In the genomic region with DNA sequence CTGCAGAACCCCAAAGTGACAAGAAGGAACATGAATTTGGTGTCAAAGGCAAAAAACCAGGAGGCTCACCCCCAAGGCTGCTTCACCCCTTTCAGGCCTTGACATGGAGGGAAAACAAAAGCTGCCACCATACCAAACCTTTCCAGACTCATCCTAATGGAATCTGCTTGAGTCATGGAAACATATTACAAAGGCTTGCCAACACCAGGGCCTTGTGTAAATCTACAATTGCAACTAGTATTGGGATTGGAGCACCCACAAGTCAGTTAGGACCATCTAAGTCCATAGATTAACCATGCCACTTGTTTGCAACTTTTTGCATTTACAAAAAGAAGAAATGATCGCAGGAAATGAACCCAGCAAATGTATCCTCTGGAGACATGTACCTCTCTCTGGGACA, we compare ENCODE assay signal across 2 cellular contexts.
TF ChIP-seq lines count a peak whose summit lies in the region.

No MANE protein-coding gene starts in this region.

TF ChIP-seq in HEK293, 187 proteins besides CTCF, POLR2A, EP300 and RAD21 (continued from another document):
- TF ChIP-seq SCRT1 (tag by site-specific recombination; IDR thresholded peaks at IDR 0.05; ENCODE audit: borderline replicate concordance) (no peak), ZNF488 (tag by site-specific recombination; IDR thresholded peaks at IDR 0.05) (no peak), ZNF292 (tag by site-specific recombination; IDR thresholded peaks at IDR 0.05; ENCODE audit: borderline replicate concordance, low read depth) (no peak), ZBTB10 (tag by site-specific recombination; IDR thresholded peaks at IDR 0.05) (no peak), SP3 (tag by site-specific recombination; IDR thresholded peaks at IDR 0.05) (no peak), HOXC10 (CRISPR knock-in tag; IDR thresholded peaks at IDR 0.05) (no peak), ZNF391 (tag by site-specific recombination; IDR thresholded peaks at IDR 0.05; ENCODE audit: borderline replicate concordance, low read depth) (no peak), ZNF76 (tag by site-specific recombination; IDR thresholded peaks at IDR 0.05; ENCODE audit: borderline replicate concordance, low read depth) (no peak), MYNN (tag by site-specific recombination; IDR thresholded peaks at IDR 0.05; ENCODE audit: borderline replicate concordance) (no peak), ZNF776 (tag by site-specific recombination; IDR thresholded peaks at IDR 0.05; ENCODE audit: borderline replicate concordance) (no peak)

TF ChIP-seq in SK-N-SH treated with all-trans-retinoic acid at 6 μM for 48 hours, 23 proteins besides CTCF, POLR2A, EP300 and RAD21 (continued from another document):
- TF ChIP-seq, protein P1, sequence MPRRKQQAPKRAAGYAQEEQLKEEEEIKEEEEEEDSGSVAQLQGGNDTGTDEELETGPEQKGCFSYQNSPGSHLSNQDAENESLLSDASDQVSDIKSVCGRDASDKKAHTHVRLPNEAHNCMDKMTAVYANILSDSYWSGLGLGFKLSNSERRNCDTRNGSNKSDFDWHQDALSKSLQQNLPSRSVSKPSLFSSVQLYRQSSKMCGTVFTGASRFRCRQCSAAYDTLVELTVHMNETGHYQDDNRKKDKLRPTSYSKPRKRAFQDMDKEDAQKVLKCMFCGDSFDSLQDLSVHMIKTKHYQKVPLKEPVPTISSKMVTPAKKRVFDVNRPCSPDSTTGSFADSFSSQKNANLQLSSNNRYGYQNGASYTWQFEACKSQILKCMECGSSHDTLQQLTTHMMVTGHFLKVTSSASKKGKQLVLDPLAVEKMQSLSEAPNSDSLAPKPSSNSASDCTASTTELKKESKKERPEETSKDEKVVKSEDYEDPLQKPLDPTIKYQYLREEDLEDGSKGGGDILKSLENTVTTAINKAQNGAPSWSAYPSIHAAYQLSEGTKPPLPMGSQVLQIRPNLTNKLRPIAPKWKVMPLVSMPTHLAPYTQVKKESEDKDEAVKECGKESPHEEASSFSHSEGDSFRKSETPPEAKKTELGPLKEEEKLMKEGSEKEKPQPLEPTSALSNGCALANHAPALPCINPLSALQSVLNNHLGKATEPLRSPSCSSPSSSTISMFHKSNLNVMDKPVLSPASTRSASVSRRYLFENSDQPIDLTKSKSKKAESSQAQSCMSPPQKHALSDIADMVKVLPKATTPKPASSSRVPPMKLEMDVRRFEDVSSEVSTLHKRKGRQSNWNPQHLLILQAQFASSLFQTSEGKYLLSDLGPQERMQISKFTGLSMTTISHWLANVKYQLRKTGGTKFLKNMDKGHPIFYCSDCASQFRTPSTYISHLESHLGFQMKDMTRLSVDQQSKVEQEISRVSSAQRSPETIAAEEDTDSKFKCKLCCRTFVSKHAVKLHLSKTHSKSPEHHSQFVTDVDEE (CRISPR knock-in tag; IDR thresholded peaks at IDR 0.05): no peak
- no peak for TF ChIP-seq BACH2 (CRISPR knock-in tag; IDR thresholded peaks at IDR 0.05; ENCODE audit: borderline replicate concordance)
- TF ChIP-seq TCF4 (CRISPR knock-in tag; IDR thresholded peaks at IDR 0.05; ENCODE audit: borderline replicate concordance): no peak
- TF ChIP-seq CSRNP3 (CRISPR knock-in tag; IDR thresholded peaks at IDR 0.05): no peak
